31 cellular contexts compared by ENCODE assay signal in the genomic region with DNA sequence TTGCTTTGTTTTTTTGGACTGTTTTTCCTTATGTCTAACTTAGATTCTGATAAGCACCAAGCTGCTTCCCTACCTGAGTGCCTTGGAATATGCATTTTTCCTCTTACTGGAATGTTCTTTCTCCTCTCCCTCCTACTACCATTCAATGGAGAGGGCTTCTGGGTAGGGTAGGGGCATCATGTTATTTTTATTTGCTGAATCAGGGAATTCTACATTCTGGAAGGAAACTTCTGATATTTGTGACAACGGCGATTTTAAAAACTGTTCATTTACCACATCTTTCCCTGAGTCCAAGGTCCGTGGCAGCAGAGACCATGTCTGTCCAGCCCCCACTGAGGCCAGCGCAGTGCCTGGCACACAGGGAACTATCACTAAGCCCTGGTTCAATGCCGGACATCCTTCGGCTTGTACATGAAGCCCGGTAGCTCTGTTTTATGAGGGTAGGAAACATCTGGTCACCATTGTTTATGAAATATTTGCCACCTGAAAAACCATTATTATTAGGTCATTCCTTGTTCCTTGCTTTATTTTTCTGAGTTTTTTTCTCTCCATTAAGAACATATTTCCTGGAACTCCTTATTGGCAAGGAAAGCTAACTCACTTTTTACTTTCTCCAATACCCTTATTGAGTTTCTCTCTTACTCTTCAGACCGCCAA.
"Had no signal": no experiment of that assay in that cellular context is flagged by ENCODE, and none has a peak within 500 bp of the region (broad histone marks: within the 10 kb centered on the region; RNA-seq: fewer than 3 reads in every experiment).

No MANE protein-coding gene starts in this region.

- H3K4me1 Mint-ChIP-seq: activated CD4-positive, alpha-beta T cell treated with anti-CD3 and anti-CD28 coated beads, Interleukin-2, amount 10 ng/mL, durations not matched to agents 24 days and 14 days; activated naive CD4-positive, alpha-beta T cell treated with anti-CD3 and anti-CD28 coated beads, Interleukin-2, amount 50 U/mL, for 24 hours; activated naive CD8-positive, alpha-beta T cell treated with anti-CD3 and anti-CD28 coated beads for 36 hours; activated naive CD8-positive, alpha-beta T cell treated with anti-CD3 and anti-CD28 coated beads, Interleukin-2, amount 50 U/mL, for 24 hours had no signal

- H3K27me3 ChIP-seq: adrenal gland, body of pancreas had no signal

- H3K4me3 ChIP-seq: adrenal gland, body of pancreas had no signal

- H3K4me1 ChIP-seq: adrenal gland, body of pancreas had no signal

- H3K36me3 Mint-ChIP-seq: activated CD4-positive, alpha-beta memory T cell treated with anti-CD3 and anti-CD28 coated beads for 36 hours; activated CD8-positive, alpha-beta memory T cell treated with anti-CD3 and anti-CD28 coated beads, Interleukin-2, amount 10 ng/mL, durations not matched to agents 7 days and 5 days; activated naive CD4-positive, alpha-beta T cell treated with anti-CD3 and anti-CD28 coated beads, Interleukin-2, amount 50 U/mL, for 24 hours; activated naive CD8-positive, alpha-beta T cell treated with anti-CD3 and anti-CD28 coated beads for 36 hours had no signal

- ATAC-seq: activated CD4-positive, alpha-beta T cell treated with anti-CD3 and anti-CD28 coated beads for 36 hours; activated CD8-positive, alpha-beta memory T cell treated with anti-CD3 and anti-CD28 coated beads, Interleukin-2, amount 10 ng/mL, durations not matched to agents 7 days and 5 days; activated CD8-positive, alpha-beta T cell treated with anti-CD3 and anti-CD28 coated beads, Interleukin-2, amount 10 ng/mL, durations not matched to agents 7 days and 5 days; activated naive CD8-positive, alpha-beta T cell treated with anti-CD3 and anti-CD28 coated beads, Interleukin-2, amount 50 U/mL, for 24 hours; body of pancreas; esophagus mucosa had no signal

- H3K9me3 ChIP-seq: adrenal gland, body of pancreas had no signal

- H3K27ac ChIP-seq: adrenal gland, body of pancreas had no signal

- H3K9me3 Mint-ChIP-seq: activated CD4-positive, alpha-beta memory T cell treated with anti-CD3 and anti-CD28 coated beads for 36 hours; activated CD4-positive, alpha-beta T cell treated with anti-CD3 and anti-CD28 coated beads, Interleukin-2, amount 10 ng/mL, durations not matched to agents 24 days and 14 days; activated naive CD4-positive, alpha-beta T cell treated with anti-CD3 and anti-CD28 coated beads for 36 hours; activated naive CD4-positive, alpha-beta T cell treated with anti-CD3 and anti-CD28 coated beads, Interleukin-2, amount 50 U/mL, for 24 hours; activated naive CD8-positive, alpha-beta T cell treated with anti-CD3 and anti-CD28 coated beads for 36 hours; activated naive CD8-positive, alpha-beta T cell treated with anti-CD3 and anti-CD28 coated beads, Interleukin-2, amount 50 U/mL, for 24 hours; activated T-helper 1 cell treated with anti-CD3 and anti-CD28 coated beads, Interleukin-12 subunit alpha, Interleukin-12 subunit beta, Interleukin-2, Interleukin-4 antibody, amounts not matched to agents 30 ng/mL and 10 ng/mL and 1 ng/mL, durations not matched to agents 14 hours and 24 hours and 36 hours; activated T-helper 2 cell treated with anti-CD3 and anti-CD28 coated beads, Interferon-gamma antibody, Interleukin-2, Interleukin-4, amounts not matched to agents 10 μg/mL and 5 μg/mL and 100 μg/mL, durations not matched to agents 14 hours and 24 hours and 36 hours; T-helper 2 cell treated with Interferon-gamma antibody and Interleukin-4, amounts not matched to agents 5 μg/mL and 100 μg/mL, for 36 hours had no signal

- DNase-seq: activated CD4-positive, alpha-beta memory T cell treated with anti-CD3 and anti-CD28 coated beads for 36 hours; activated CD4-positive, alpha-beta T cell treated with anti-CD3 and anti-CD28 coated beads for 36 hours; activated CD4-positive, alpha-beta T cell treated with anti-CD3 and anti-CD28 coated beads, Interleukin-2, amount 10 ng/mL, durations not matched to agents 24 days and 14 days; activated CD4-positive, CD25-positive, alpha-beta regulatory T cell; activated CD4-positive, CD25-positive, alpha-beta regulatory T cell treated with anti-CD3 and anti-CD28 coated beads, Interleukin-2, amount 50 U/mL, for 72 hours; activated CD8-positive, alpha-beta memory T cell treated with anti-CD3 and anti-CD28 coated beads, Interleukin-2, amount 10 ng/mL, durations not matched to agents 7 days and 5 days; activated CD8-positive, alpha-beta memory T cell treated with anti-CD3 and anti-CD28 coated beads, Interleukin-2, amount 50 U/mL, for 4 hours; activated CD8-positive, alpha-beta T cell treated with anti-CD3 and anti-CD28 coated beads, Interleukin-2, amount 10 ng/mL, durations not matched to agents 7 days and 5 days; activated effector memory CD4-positive, alpha-beta T cell treated with anti-CD3 and anti-CD28 coated beads, Interleukin-2, amount 50 U/mL, for 16 hours; activated naive CD4-positive, alpha-beta T cell treated with anti-CD3 and anti-CD28 coated beads for 36 hours; activated naive CD8-positive, alpha-beta T cell treated with anti-CD3 and anti-CD28 coated beads for 36 hours; activated naive CD8-positive, alpha-beta T cell treated with anti-CD3 and anti-CD28 coated beads, Interleukin-2, amount 50 U/mL, for 24 hours; activated T-cell treated with anti-CD3 and anti-CD28 coated beads, Interleukin-2, amount 50 U/mL, for 1 hour; activated T-cell treated with anti-CD3 and anti-CD28 coated beads, Interleukin-2, amount 50 U/mL, for 48 hours; adrenal gland; amygdala; aorta; body of pancreas; caudate nucleus; cortex of kidney; effector CD8-positive, alpha-beta T cell; foreskin fibroblast; head of caudate nucleus; hippocampal formation; T1000 had no signal

- H3K27ac Mint-ChIP-seq: activated CD4-positive, alpha-beta memory T cell treated with anti-CD3 and anti-CD28 coated beads for 36 hours; activated CD4-positive, alpha-beta T cell treated with anti-CD3 and anti-CD28 coated beads for 36 hours; activated CD4-positive, alpha-beta T cell treated with anti-CD3 and anti-CD28 coated beads, Interleukin-2, amount 10 ng/mL, durations not matched to agents 24 days and 14 days; activated CD8-positive, alpha-beta memory T cell treated with anti-CD3 and anti-CD28 coated beads, Interleukin-2, amount 10 ng/mL, durations not matched to agents 7 days and 5 days; activated CD8-positive, alpha-beta T cell treated with anti-CD3 and anti-CD28 coated beads, Interleukin-2, amount 10 ng/mL, durations not matched to agents 7 days and 5 days; activated naive CD4-positive, alpha-beta T cell treated with anti-CD3 and anti-CD28 coated beads for 36 hours; activated naive CD4-positive, alpha-beta T cell treated with anti-CD3 and anti-CD28 coated beads, Interleukin-2, amount 50 U/mL, for 24 hours; activated naive CD8-positive, alpha-beta T cell treated with anti-CD3 and anti-CD28 coated beads for 36 hours; activated naive CD8-positive, alpha-beta T cell treated with anti-CD3 and anti-CD28 coated beads, Interleukin-2, amount 50 U/mL, for 24 hours; activated T-helper 1 cell treated with anti-CD3 and anti-CD28 coated beads, Interleukin-12 subunit alpha, Interleukin-12 subunit beta, Interleukin-2, Interleukin-4 antibody, amounts not matched to agents 30 ng/mL and 10 ng/mL and 1 ng/mL, durations not matched to agents 14 hours and 24 hours and 36 hours; activated T-helper 2 cell treated with anti-CD3 and anti-CD28 coated beads, Interferon-gamma antibody, Interleukin-2, Interleukin-4, amounts not matched to agents 10 μg/mL and 5 μg/mL and 100 μg/mL, durations not matched to agents 14 hours and 24 hours and 36 hours; T-helper 2 cell treated with Interferon-gamma antibody and Interleukin-4, amounts not matched to agents 5 μg/mL and 100 μg/mL, for 36 hours had no signal

- FAIRE-seq: colon had no signal

- H3K4me3 Mint-ChIP-seq: activated CD4-positive, alpha-beta memory T cell treated with anti-CD3 and anti-CD28 coated beads for 36 hours; activated CD4-positive, alpha-beta T cell treated with anti-CD3 and anti-CD28 coated beads for 36 hours; activated CD4-positive, alpha-beta T cell treated with anti-CD3 and anti-CD28 coated beads, Interleukin-2, amount 10 ng/mL, durations not matched to agents 24 days and 14 days; activated CD8-positive, alpha-beta memory T cell treated with anti-CD3 and anti-CD28 coated beads, Interleukin-2, amount 10 ng/mL, durations not matched to agents 7 days and 5 days; activated CD8-positive, alpha-beta T cell treated with anti-CD3 and anti-CD28 coated beads, Interleukin-2, amount 10 ng/mL, durations not matched to agents 7 days and 5 days; activated naive CD4-positive, alpha-beta T cell treated with anti-CD3 and anti-CD28 coated beads for 36 hours; activated naive CD4-positive, alpha-beta T cell treated with anti-CD3 and anti-CD28 coated beads, Interleukin-2, amount 50 U/mL, for 24 hours; activated naive CD8-positive, alpha-beta T cell treated with anti-CD3 and anti-CD28 coated beads for 36 hours; activated naive CD8-positive, alpha-beta T cell treated with anti-CD3 and anti-CD28 coated beads, Interleukin-2, amount 50 U/mL, for 24 hours; activated T-helper 1 cell treated with anti-CD3 and anti-CD28 coated beads, Interleukin-12 subunit alpha, Interleukin-12 subunit beta, Interleukin-2, Interleukin-4 antibody, amounts not matched to agents 30 ng/mL and 10 ng/mL and 1 ng/mL, durations not matched to agents 14 hours and 24 hours and 36 hours; T-helper 2 cell treated with Interferon-gamma antibody and Interleukin-4, amounts not matched to agents 5 μg/mL and 100 μg/mL, for 36 hours had no signal

- H3K36me3 ChIP-seq: adrenal gland had no signal
